38 cellular contexts compared by ENCODE assay signal in the genomic region with DNA sequence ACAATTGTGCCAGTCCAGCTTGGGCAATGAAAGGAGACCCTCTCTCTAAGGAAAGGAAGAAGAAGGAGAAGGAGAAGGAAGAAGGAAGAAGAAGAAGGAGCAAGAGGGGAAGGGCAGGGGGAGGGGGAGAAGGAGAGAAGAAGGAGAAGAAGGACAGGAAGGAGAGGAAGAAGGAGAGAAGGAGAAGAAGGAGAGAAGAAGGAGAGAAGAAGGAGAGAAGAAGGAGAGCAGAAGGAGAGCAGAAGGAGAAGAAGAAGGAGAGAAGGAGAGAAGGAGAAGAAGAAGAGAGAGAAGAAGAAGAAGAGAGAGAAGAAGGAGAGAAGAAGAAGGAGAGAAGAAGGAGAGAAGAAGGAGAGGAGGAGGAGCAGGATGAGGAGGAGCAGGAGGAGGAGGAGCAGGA. TPM values are rescaled to one million over a fixed set of nuclear protein-coding genes. Genes with fewer than 3 reads are reported as not detected.
"Had no signal": no experiment of that assay in that cellular context is flagged by ENCODE, and none has a peak within 500 bp of the region (broad histone marks: within the 10 kb centered on the region; RNA-seq: fewer than 3 reads in every experiment).

No MANE protein-coding gene starts in this region.

- H3K4me3 ChIP-seq: MG63 had no signal

- DNase-seq: Karpas-422, Kasumi-1, MG63, MM.1S, MV-4-11, NCI-H1048, NCI-H1092, NCI-H1092 treated with DMSO at 0.1 percent for 48 hours, NCI-H1105, NCI-H1105 treated with DMSO at 0.1 percent for 48 hours, NCI-H1417, NCI-H1417 treated with DMSO at 0.1 percent for 48 hours, NCI-H1436, NCI-H1436 treated with DMSO at 0.1 percent for 48 hours, NCI-H146, NCI-H1694, NCI-H1694 treated with DMSO at 0.1 percent for 48 hours, NCI-H187, NCI-H187 treated with DMSO at 0.1 percent for 48 hours, NCI-H1930, NCI-H2029, NCI-H2029 treated with DMSO at 0.1 percent for 48 hours, NCI-H2081, NCI-H2081 treated with DMSO at 0.1 percent for 48 hours, NCI-H2107, NCI-H2171, NCI-H2171 treated with DMSO at 0.1 percent for 48 hours, NCI-H2227 treated with DMSO at 0.1 percent for 48 hours, NCI-H226, NCI-H345, NCI-H446, NCI-H446 treated with DMSO at 0.1 percent for 48 hours, NCI-H510A, NCI-H510A treated with DMSO at 0.1 percent for 48 hours had no signal

- H3K27me3 ChIP-seq: MG63 had no signal

- H3K36me3 ChIP-seq: MG63 had no signal

- H3K9me3 ChIP-seq: MG63 had no signal

RNA-seq across cellular contexts. Expression of gene DEFB116, which starts 22.5 kb away (rescaled TPM):
- total RNA-seq: LHCN-M2, M059J, MCF 10A, NCI-H460 had no signal

RNA-seq across cellular contexts. Expression of gene DEFB118, which starts 37.5 kb away (rescaled TPM):
- total RNA-seq: LHCN-M2, M059J, MCF 10A, NCI-H460 had no signal

RNA-seq across cellular contexts. Expression of gene DEFB119, which starts 59.5 kb away (rescaled TPM):
- total RNA-seq: LHCN-M2, M059J, MCF 10A, NCI-H460 had no signal
